1 cellular context compared by ENCODE assay signal in the genomic region with DNA sequence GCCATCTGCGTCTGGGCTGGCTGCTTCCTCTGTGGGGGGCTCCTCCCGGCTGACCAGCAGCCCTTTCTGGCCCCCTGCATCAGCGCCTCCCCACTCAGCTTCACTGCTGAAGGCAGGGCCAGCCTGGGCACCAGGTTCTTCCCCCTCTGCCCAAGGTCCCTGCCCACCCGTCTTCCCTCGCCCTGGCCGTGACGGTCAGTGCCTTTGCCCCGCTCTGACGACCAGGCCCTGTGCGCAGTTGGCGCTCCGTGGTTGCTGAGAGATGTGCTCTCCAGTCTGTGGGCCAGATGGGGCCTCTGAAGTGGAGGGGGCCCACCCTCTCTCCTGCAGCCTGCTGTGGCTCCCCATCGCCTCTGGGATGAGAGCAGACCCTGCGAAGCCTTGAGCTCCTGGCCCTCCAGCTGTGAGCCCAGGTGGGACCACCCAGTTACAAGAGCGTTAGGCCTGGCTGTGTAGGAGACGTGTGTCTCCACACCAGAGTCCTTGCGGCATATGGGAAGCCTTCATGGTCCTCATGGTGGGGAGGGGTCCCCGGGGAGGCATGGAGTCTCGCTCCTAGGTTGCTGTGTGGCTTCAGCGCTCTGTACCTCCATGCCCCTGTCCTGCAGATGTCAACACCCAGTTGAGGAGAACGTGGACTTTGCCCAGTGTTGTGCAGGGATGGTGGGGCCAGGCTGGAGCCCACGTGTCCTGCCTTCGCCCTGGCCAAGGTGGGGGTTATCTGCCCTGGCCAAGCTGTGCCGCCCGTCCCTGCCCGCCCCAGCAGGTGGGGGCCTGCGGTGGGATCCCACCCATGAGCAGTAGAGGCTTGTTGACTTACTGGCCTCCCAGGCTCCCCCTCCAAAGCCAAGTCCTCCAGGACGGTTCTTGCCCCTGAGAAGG.
TF ChIP-seq lines count a peak whose summit lies in the region.

No MANE protein-coding gene starts in this region.

TF ChIP-seq in HepG2, 621 proteins besides CTCF, POLR2A, EP300 and RAD21 (continued from another document and continues in another):
- TF ChIP-seq, protein P1, sequence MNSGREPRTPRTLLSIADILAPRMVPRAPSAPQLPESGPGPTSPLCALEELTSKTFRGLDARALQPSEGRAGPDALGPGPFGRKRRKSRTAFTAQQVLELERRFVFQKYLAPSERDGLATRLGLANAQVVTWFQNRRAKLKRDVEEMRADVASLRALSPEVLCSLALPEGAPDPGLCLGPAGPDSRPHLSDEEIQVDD (CRISPR knock-in tag; IDR thresholded peaks at IDR 0.05; ENCODE audit: borderline replicate concordance): no peak
- TF ChIP-seq BRD4 (CRISPR knock-in tag; IDR thresholded peaks at IDR 0.05) (0 out of 2 replicates have a peak, but pooled peaks have one; percentile 30), ZFP36 (IDR thresholded peaks at IDR 0.05; ENCODE audit: borderline replicate concordance, low read depth, low read length, partially characterized antibody) (no peak), POLR2AphosphoS2 (IDR thresholded peaks at IDR 0.05; ENCODE audit: low read depth, low read length) (no peak), DPF2 (CRISPR knock-in tag; IDR thresholded peaks at IDR 0.05; ENCODE audit: borderline replicate concordance, low read depth) (no peak), NFKB2 (CRISPR knock-in tag; IDR thresholded peaks at IDR 0.05; ENCODE audit: borderline replicate concordance) (peak; percentile 63; the same call in 1 of the 2 replicates), ZNF720 (CRISPR knock-in tag; IDR thresholded peaks at IDR 0.05) (no peak), HDAC1 (CRISPR knock-in tag; IDR thresholded peaks at IDR 0.05) (peak; percentile 48; the same call in 1 of the 2 replicates), ZNF496 (CRISPR knock-in tag; IDR thresholded peaks at IDR 0.05; ENCODE audit: insufficient replicate concordance) (no peak), HNRNPK (IDR thresholded peaks at IDR 0.05; ENCODE audit: low read depth, low read length, poor library complexity, severe bottlenecking) (no peak), ZNF251 (CRISPR knock-in tag; IDR thresholded peaks at IDR 0.05) (no peak), ZNF333 (CRISPR knock-in tag; IDR thresholded peaks at IDR 0.05; ENCODE audit: borderline replicate concordance) (no peak), CHD4 (IDR thresholded peaks at IDR 0.05; ENCODE audit: borderline replicate concordance, low read length) (no peak), ZFP36L2 (CRISPR knock-in tag; IDR thresholded peaks at IDR 0.05) (no peak), TMF1 (CRISPR knock-in tag; IDR thresholded peaks at IDR 0.05; ENCODE audit: low read depth) (peak; percentile 62; the same call in 1 of the 2 replicates), ETV6 (CRISPR knock-in tag; conservative IDR thresholded peaks at IDR 0.05) (no peak), ZNF256 (CRISPR knock-in tag; conservative IDR thresholded peaks at IDR 0.05) (no peak), JARID2 (CRISPR knock-in tag; IDR thresholded peaks at IDR 0.05; ENCODE audit: insufficient replicate concordance) (no peak), ARNTL (CRISPR knock-in tag; IDR thresholded peaks at IDR 0.05) (peak; percentile 83), ZNF644 (CRISPR knock-in tag; IDR thresholded peaks at IDR 0.05; ENCODE audit: low read depth) (peak; percentile 86; the same call in 1 of the 2 replicates), MTF1 (CRISPR knock-in tag; IDR thresholded peaks at IDR 0.05) (no peak), PAF1 (CRISPR knock-in tag; IDR thresholded peaks at IDR 0.05) (no peak), ZNF354B (CRISPR knock-in tag; IDR thresholded peaks at IDR 0.05) (no peak), ZNF232 (CRISPR knock-in tag; IDR thresholded peaks at IDR 0.05; ENCODE audit: borderline replicate concordance) (0 out of 2 replicates have a peak, but pooled peaks have one; percentile 45), ZNF180 (CRISPR knock-in tag; IDR thresholded peaks at IDR 0.05; ENCODE audit: borderline replicate concordance, low read depth) (no peak), ARID2 (CRISPR knock-in tag; IDR thresholded peaks at IDR 0.05; ENCODE audit: borderline replicate concordance) (no peak), ZKSCAN8 (CRISPR knock-in tag; IDR thresholded peaks at IDR 0.05; ENCODE audit: borderline replicate concordance) (no peak), POLR2G (IDR thresholded peaks at IDR 0.05; ENCODE audit: low read depth, low read length) (no peak), ZKSCAN1 (IDR thresholded peaks at IDR 0.05; ENCODE audit: low read length) (no peak), HNF4G (IDR thresholded peaks at IDR 0.05; ENCODE audit: borderline replicate concordance, low read depth, low read length) (peak; percentile 88), HNF4G (CRISPR knock-in tag; IDR thresholded peaks at IDR 0.05; ENCODE audit: borderline replicate concordance, low read depth) (peak; percentile 87; the same call in 1 of the 2 replicates), RCOR2 (CRISPR knock-in tag; IDR thresholded peaks at IDR 0.05) (0 out of 2 replicates have a peak, but pooled peaks have one; percentile 45), MYC (CRISPR knock-in tag; IDR thresholded peaks at IDR 0.05; ENCODE audit: borderline replicate concordance) (peak; percentile 88), NR2F2 (IDR thresholded peaks at IDR 0.05; ENCODE audit: borderline replicate concordance, low read depth) (no peak)
- TF ChIP-seq, protein P2, sequence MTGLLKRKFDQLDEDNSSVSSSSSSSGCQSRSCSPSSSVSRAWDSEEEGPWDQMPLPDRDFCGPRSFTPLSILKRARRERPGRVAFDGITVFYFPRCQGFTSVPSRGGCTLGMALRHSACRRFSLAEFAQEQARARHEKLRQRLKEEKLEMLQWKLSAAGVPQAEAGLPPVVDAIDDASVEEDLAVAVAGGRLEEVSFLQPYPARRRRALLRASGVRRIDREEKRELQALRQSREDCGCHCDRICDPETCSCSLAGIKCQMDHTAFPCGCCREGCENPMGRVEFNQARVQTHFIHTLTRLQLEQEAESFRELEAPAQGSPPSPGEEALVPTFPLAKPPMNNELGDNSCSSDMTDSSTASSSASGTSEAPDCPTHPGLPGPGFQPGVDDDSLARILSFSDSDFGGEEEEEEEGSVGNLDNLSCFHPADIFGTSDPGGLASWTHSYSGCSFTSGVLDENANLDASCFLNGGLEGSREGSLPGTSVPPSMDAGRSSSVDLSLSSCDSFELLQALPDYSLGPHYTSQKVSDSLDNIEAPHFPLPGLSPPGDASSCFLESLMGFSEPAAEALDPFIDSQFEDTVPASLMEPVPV (CRISPR knock-in tag; IDR thresholded peaks at IDR 0.05): peak; percentile 63; the same call in 1 of the 2 replicates
- TF ChIP-seq, protein P3, sequence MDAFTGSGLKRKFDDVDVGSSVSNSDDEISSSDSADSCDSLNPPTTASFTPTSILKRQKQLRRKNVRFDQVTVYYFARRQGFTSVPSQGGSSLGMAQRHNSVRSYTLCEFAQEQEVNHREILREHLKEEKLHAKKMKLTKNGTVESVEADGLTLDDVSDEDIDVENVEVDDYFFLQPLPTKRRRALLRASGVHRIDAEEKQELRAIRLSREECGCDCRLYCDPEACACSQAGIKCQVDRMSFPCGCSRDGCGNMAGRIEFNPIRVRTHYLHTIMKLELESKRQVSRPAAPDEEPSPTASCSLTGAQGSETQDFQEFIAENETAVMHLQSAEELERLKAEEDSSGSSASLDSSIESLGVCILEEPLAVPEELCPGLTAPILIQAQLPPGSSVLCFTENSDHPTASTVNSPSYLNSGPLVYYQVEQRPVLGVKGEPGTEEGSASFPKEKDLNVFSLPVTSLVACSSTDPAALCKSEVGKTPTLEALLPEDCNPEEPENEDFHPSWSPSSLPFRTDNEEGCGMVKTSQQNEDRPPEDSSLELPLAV (CRISPR knock-in tag; conservative IDR thresholded peaks at IDR 0.05; ENCODE audit: low read depth): no peak
- TF ChIP-seq, protein P4, sequence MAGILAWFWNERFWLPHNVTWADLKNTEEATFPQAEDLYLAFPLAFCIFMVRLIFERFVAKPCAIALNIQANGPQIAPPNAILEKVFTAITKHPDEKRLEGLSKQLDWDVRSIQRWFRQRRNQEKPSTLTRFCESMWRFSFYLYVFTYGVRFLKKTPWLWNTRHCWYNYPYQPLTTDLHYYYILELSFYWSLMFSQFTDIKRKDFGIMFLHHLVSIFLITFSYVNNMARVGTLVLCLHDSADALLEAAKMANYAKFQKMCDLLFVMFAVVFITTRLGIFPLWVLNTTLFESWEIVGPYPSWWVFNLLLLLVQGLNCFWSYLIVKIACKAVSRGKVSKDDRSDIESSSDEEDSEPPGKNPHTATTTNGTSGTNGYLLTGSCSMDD (CRISPR knock-in tag; IDR thresholded peaks at IDR 0.05): no peak
- TF ChIP-seq, protein P5, sequence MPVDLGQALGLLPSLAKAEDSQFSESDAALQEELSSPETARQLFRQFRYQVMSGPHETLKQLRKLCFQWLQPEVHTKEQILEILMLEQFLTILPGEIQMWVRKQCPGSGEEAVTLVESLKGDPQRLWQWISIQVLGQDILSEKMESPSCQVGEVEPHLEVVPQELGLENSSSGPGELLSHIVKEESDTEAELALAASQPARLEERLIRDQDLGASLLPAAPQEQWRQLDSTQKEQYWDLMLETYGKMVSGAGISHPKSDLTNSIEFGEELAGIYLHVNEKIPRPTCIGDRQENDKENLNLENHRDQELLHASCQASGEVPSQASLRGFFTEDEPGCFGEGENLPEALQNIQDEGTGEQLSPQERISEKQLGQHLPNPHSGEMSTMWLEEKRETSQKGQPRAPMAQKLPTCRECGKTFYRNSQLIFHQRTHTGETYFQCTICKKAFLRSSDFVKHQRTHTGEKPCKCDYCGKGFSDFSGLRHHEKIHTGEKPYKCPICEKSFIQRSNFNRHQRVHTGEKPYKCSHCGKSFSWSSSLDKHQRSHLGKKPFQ (CRISPR knock-in tag; IDR thresholded peaks at IDR 0.05; ENCODE audit: insufficient replicate concordance): peak; percentile 4
- TF ChIP-seq, protein P6, sequence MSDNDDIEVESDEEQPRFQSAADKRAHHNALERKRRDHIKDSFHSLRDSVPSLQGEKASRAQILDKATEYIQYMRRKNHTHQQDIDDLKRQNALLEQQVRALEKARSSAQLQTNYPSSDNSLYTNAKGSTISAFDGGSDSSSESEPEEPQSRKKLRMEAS (IDR thresholded peaks at IDR 0.05): peak; percentile 99
- TF ChIP-seq, protein P7, sequence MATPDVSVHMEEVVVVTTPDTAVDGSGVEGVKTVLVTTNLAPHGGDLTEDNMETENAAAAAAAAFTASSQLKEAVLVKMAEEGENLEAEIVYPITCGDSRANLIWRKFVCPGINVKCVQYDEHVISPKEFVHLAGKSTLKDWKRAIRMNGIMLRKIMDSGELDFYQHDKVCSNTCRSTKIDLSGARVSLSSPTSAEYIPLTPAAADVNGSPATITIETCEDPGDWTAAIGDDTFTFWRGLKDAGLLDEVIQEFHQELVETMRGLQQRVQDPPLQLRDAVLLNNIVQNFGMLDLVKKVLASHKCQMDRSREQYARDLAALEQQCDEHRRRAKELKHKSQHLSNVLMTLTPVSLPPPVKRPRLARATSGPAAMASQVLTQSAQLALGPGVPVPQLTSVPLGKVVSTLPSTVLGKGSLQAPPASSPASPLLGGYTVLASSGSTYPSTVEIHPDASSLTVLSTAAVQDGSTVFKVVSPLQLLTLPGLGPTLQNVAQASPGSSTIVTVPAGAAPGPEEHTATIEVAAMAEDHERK (CRISPR knock-in tag; IDR thresholded peaks at IDR 0.05; ENCODE audit: low read depth): no peak
- TF ChIP-seq, protein P8, sequence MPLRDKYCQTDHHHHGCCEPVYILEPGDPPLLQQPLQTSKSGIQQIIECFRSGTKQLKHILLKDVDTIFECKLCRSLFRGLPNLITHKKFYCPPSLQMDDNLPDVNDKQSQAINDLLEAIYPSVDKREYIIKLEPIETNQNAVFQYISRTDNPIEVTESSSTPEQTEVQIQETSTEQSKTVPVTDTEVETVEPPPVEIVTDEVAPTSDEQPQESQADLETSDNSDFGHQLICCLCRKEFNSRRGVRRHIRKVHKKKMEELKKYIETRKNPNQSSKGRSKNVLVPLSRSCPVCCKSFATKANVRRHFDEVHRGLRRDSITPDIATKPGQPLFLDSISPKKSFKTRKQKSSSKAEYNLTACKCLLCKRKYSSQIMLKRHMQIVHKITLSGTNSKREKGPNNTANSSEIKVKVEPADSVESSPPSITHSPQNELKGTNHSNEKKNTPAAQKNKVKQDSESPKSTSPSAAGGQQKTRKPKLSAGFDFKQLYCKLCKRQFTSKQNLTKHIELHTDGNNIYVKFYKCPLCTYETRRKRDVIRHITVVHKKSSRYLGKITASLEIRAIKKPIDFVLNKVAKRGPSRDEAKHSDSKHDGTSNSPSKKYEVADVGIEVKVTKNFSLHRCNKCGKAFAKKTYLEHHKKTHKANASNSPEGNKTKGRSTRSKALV (CRISPR knock-in tag; IDR thresholded peaks at IDR 0.05): no peak
- TF ChIP-seq, protein P9, sequence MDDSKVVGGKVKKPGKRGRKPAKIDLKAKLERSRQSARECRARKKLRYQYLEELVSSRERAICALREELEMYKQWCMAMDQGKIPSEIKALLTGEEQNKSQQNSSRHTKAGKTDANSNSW (CRISPR knock-in tag; IDR thresholded peaks at IDR 0.05; ENCODE audit: borderline replicate concordance): no peak; the same call in 1 of the 2 replicates
- TF ChIP-seq, protein P10, sequence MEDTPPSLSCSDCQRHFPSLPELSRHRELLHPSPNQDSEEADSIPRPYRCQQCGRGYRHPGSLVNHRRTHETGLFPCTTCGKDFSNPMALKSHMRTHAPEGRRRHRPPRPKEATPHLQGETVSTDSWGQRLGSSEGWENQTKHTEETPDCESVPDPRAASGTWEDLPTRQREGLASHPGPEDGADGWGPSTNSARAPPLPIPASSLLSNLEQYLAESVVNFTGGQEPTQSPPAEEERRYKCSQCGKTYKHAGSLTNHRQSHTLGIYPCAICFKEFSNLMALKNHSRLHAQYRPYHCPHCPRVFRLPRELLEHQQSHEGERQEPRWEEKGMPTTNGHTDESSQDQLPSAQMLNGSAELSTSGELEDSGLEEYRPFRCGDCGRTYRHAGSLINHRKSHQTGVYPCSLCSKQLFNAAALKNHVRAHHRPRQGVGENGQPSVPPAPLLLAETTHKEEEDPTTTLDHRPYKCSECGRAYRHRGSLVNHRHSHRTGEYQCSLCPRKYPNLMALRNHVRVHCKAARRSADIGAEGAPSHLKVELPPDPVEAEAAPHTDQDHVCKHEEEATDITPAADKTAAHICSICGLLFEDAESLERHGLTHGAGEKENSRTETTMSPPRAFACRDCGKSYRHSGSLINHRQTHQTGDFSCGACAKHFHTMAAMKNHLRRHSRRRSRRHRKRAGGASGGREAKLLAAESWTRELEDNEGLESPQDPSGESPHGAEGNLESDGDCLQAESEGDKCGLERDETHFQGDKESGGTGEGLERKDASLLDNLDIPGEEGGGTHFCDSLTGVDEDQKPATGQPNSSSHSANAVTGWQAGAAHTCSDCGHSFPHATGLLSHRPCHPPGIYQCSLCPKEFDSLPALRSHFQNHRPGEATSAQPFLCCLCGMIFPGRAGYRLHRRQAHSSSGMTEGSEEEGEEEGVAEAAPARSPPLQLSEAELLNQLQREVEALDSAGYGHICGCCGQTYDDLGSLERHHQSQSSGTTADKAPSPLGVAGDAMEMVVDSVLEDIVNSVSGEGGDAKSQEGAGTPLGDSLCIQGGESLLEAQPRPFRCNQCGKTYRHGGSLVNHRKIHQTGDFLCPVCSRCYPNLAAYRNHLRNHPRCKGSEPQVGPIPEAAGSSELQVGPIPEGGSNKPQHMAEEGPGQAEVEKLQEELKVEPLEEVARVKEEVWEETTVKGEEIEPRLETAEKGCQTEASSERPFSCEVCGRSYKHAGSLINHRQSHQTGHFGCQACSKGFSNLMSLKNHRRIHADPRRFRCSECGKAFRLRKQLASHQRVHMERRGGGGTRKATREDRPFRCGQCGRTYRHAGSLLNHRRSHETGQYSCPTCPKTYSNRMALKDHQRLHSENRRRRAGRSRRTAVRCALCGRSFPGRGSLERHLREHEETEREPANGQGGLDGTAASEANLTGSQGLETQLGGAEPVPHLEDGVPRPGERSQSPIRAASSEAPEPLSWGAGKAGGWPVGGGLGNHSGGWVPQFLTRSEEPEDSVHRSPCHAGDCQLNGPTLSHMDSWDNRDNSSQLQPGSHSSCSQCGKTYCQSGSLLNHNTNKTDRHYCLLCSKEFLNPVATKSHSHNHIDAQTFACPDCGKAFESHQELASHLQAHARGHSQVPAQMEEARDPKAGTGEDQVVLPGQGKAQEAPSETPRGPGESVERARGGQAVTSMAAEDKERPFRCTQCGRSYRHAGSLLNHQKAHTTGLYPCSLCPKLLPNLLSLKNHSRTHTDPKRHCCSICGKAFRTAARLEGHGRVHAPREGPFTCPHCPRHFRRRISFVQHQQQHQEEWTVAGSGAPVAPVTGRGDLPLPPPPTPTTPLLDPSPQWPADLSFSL (CRISPR knock-in tag; IDR thresholded peaks at IDR 0.05): no peak
